8 cellular contexts compared by ENCODE assay signal in the genomic region with DNA sequence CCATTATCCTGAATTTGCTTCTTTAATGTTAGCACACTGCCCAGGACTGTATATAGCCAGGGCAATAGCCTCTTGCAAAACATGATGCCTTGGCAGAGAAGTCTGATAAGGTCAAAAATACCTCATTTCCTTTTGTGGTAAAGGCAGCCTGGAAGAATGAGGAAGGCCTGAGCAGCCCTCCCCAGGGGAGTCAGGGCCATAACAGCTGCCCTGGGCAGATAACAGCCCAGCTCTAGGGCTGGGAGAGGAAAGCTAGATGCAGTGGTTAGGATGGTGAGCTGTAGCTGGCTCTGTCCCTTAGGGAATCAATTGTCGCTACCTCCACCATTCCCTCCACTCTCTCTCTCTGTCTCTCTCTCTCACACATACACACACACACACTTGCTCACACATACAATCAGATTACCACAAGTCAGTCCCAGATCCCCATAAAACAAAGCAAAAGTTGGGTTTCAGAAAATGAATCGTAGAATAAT. TPM values are rescaled to one million over a fixed set of nuclear protein-coding genes. Genes with fewer than 3 reads are reported as not detected.
DNase-seq lines count a peak whose midpoint lies in the region; ATAC-seq and TF ChIP-seq lines count a peak whose summit lies in the region.

No MANE protein-coding gene starts in this region.

- TF ChIP-seq EP300 in gastroesophageal sphincter (IDR thresholded peaks at IDR 0.05) = no peak

- WGBS in gastroesophageal sphincter (ENCODE audit: low coverage in 1 of 2), 2 donors = 71 to 100% methylated on average over 1 to 2 of the region's 2 CpGs
- WGBS in prostate gland = 87% methylated on average over 2 of the region's 2 CpGs

- H3K4me1 Mint-ChIP-seq in activated CD8-positive, alpha-beta memory T cell treated with anti-CD3 and anti-CD28 coated beads, Interleukin-2, amount 10 ng/mL, durations not matched to agents 7 days and 5 days = peaks cover 7% of the 10 kb centered on the region

- no peaks in the 10 kb centered on the region for H3K9me3 ChIP-seq in SJCRH30 (replicated peaks)
- no peaks in the 10 kb centered on the region for H3K9me3 ChIP-seq in gastroesophageal sphincter
- no peaks in the 10 kb centered on the region for H3K9me3 ChIP-seq in prostate gland

- H3K27me3 Mint-ChIP-seq in activated CD8-positive, alpha-beta memory T cell treated with anti-CD3 and anti-CD28 coated beads, Interleukin-2, amount 10 ng/mL, durations not matched to agents 7 days and 5 days = no peaks in the 10 kb centered on the region

- TF ChIP-seq POLR2A in gastroesophageal sphincter (IDR thresholded peaks at IDR 0.05) (no peak), GM18505 (IDR thresholded peaks at IDR 0.05; ENCODE audit: borderline replicate concordance, extremely low read depth, insufficient read depth, insufficient read length) (no peak), prostate gland (IDR thresholded peaks at IDR 0.05) (no peak)

- H3K27ac ChIP-seq in SJCRH30 (peak overlapping the region; percentile 43), gastroesophageal sphincter (no peak overlapping the region), prostate gland (no peak overlapping the region)

- intact Hi-C loops in prostate gland (cut with DNase I) = no loop called here

- CTCF ChIA-PET in activated CD8-positive, alpha-beta memory T cell treated with anti-CD3 and anti-CD28 coated beads, Interleukin-2, amount 10 ng/mL, durations not matched to agents 7 days and 5 days (lab: Charles Lee) = no interaction called here

- H3K27me3 ChIP-seq in SJCRH30 = no peaks in the 10 kb centered on the region
- H3K27me3 ChIP-seq in gastroesophageal sphincter = no peaks in the 10 kb centered on the region
- H3K27me3 ChIP-seq in prostate gland (replicated peaks; ENCODE audit: insufficient read depth) = no peaks in the 10 kb centered on the region

- peak; percentile 13 for DNase-seq in NCI-H2196 (lab: John Stamatoyannopoulos, UW; ENCODE audit: unreplicated experiment)
- no peak for DNase-seq in NCI-H2196 treated with DMSO at 0.1 percent for 48 hours (lab: John Stamatoyannopoulos, UW; ENCODE audit: unreplicated experiment)
- peak; percentile 66 to 76 for DNase-seq in SJCRH30
- DNase-seq in stimulated activated naive CD8-positive, alpha-beta T cell treated with anti-CD3 and anti-CD28 coated beads, Interleukin-15, Interleukin-2, amounts not matched to agents 100 U/mL and 50 U/mL, for 24 hours = peak; percentile 10
- no peak for DNase-seq in activated CD8-positive, alpha-beta memory T cell treated with anti-CD3 and anti-CD28 coated beads, Interleukin-2, amount 10 ng/mL, durations not matched to agents 7 days and 5 days
- no peak for DNase-seq in prostate gland (ENCODE audit: low spot score)

- H3K9me3 Mint-ChIP-seq in activated CD8-positive, alpha-beta memory T cell treated with anti-CD3 and anti-CD28 coated beads, Interleukin-2, amount 10 ng/mL, durations not matched to agents 7 days and 5 days (ENCODE audit: low read depth) = peaks cover 2% of the 10 kb centered on the region

- peak; percentile 31 for ATAC-seq in gastroesophageal sphincter
- ATAC-seq in stimulated activated naive CD8-positive, alpha-beta T cell treated with anti-CD3 and anti-CD28 coated beads, Interleukin-15, Interleukin-2, amounts not matched to agents 100 U/mL and 50 U/mL, for 24 hours = peak; percentile 77
- no peak for ATAC-seq in GM18505 (IDR thresholded peaks at IDR 0.05; ENCODE audit: unreplicated experiment)
- ATAC-seq in activated CD8-positive, alpha-beta memory T cell treated with anti-CD3 and anti-CD28 coated beads, Interleukin-2, amount 10 ng/mL, durations not matched to agents 7 days and 5 days = no peak

- no peak overlapping the region for H3K4me3 ChIP-seq in SJCRH30
- H3K4me3 ChIP-seq in gastroesophageal sphincter = no peak overlapping the region
- H3K4me3 ChIP-seq in prostate gland = no peak overlapping the region

- H3K36me3 ChIP-seq in SJCRH30 (no peaks in the 10 kb centered on the region), gastroesophageal sphincter (no peaks in the 10 kb centered on the region), prostate gland (no peaks in the 10 kb centered on the region)

- H3K4me3 Mint-ChIP-seq in activated CD8-positive, alpha-beta memory T cell treated with anti-CD3 and anti-CD28 coated beads, Interleukin-2, amount 10 ng/mL, durations not matched to agents 7 days and 5 days = no peak overlapping the region

- TF ChIP-seq CTCF in gastroesophageal sphincter (IDR thresholded peaks at IDR 0.05) (no peak), prostate gland (IDR thresholded peaks at IDR 0.05) (no peak)

- H3K4me1 ChIP-seq in SJCRH30 (0 out of 2 replicates have a peak, but pooled peaks cover 3% of the 10 kb centered on the region), gastroesophageal sphincter (no peaks in the 10 kb centered on the region), prostate gland (replicated peaks) (no peaks in the 10 kb centered on the region)

- no peaks in the 10 kb centered on the region for H3K36me3 Mint-ChIP-seq in activated CD8-positive, alpha-beta memory T cell treated with anti-CD3 and anti-CD28 coated beads, Interleukin-2, amount 10 ng/mL, durations not matched to agents 7 days and 5 days

- no peak overlapping the region for H3K27ac Mint-ChIP-seq in activated CD8-positive, alpha-beta memory T cell treated with anti-CD3 and anti-CD28 coated beads, Interleukin-2, amount 10 ng/mL, durations not matched to agents 7 days and 5 days

RNA-seq across cellular contexts. Expression of a gene that starts 29.2 kb away (rescaled TPM):
- total RNA-seq in SJCRH30 (2014; rRNA removed; shearing (Covaris generic)) = 0.04 and 0.18 TPM in 2 replicates
- total RNA-seq in gastroesophageal sphincter (10 to 100 TPM in 2 of 4 donors, 1 to 10 TPM in 2; 2.7 to 15.9 (median 8.7) TPM), prostate gland (1 to 10 TPM; 3.0 to 6.2 TPM)
- under 1 TPM in 1 of 2 experiments, not detected in 1; 0.12 TPM for total RNA-seq in activated CD8-positive, alpha-beta memory T cell treated with anti-CD3 and anti-CD28 coated beads, Interleukin-2, amount 10 ng/mL, durations not matched to agents 7 days and 5 days

Comparison
In these comparisons a context has a peak if more than half of its experiments do, and no peak if none do; other contexts are left out.
1. DNase-seq: peak in NCI-H2196 (single experiment), SJCRH30 (2 of 2) and stimulated activated naive CD8-positive, alpha-beta T cell treated with anti-CD3 and anti-CD28 coated beads, Interleukin-15, Interleukin-2, amounts not matched to agents 100 U/mL and 50 U/mL, for 24 hours (single experiment); none in NCI-H2196 treated with DMSO at 0.1 percent for 48 hours (single experiment), activated CD8-positive, alpha-beta memory T cell treated with anti-CD3 and anti-CD28 coated beads, Interleukin-2, amount 10 ng/mL, durations not matched to agents 7 days and 5 days (single experiment) and prostate gland (single experiment).
2. ATAC-seq: peak in gastroesophageal sphincter (single experiment) and stimulated activated naive CD8-positive, alpha-beta T cell treated with anti-CD3 and anti-CD28 coated beads, Interleukin-15, Interleukin-2, amounts not matched to agents 100 U/mL and 50 U/mL, for 24 hours (single experiment); none in GM18505 (single experiment) and activated CD8-positive, alpha-beta memory T cell treated with anti-CD3 and anti-CD28 coated beads, Interleukin-2, amount 10 ng/mL, durations not matched to agents 7 days and 5 days (single experiment).